1 cellular context compared by ENCODE assay signal in genomic region chr12:122009741-122010140, GRCh38.
TF ChIP-seq lines count a peak whose summit lies in the region.

No MANE protein-coding gene starts in this region.

TF ChIP-seq in GM12878, 131 proteins besides CTCF, POLR2A, EP300 and RAD21:
- TF ChIP-seq TCF12 (IDR thresholded peaks at IDR 0.05; ENCODE audit: low read depth, low read length): 0 out of 2 replicates have a peak, but pooled peaks have one; percentile 13
- no peak for TF ChIP-seq CEBPZ (IDR thresholded peaks at IDR 0.05; ENCODE audit: low read depth, low read length)
